In genomic region chr11:62882428-62882742, GRCh38 we compare ENCODE assay signal across 9 cellular contexts. TPM values are rescaled to one million over a fixed set of nuclear protein-coding genes. Genes with fewer than 3 reads are reported as not detected.
DNase-seq lines count a peak whose midpoint lies in the region; ATAC-seq and TF ChIP-seq lines count a peak whose summit lies in the region.
"Had no signal": no experiment of that assay in that cellular context is flagged by ENCODE, and none has a peak within 500 bp of the region (broad histone marks: within the 10 kb centered on the region; RNA-seq: fewer than 3 reads in every experiment).

No MANE protein-coding gene starts in this region.

- peaks cover 46 to 64% of the 10 kb centered on the region in 2 donors for H3K36me3 Mint-ChIP-seq in CD4-positive, alpha-beta memory T cell
- peaks cover 74% of the 10 kb centered on the region for H3K36me3 Mint-ChIP-seq in endodermal cell (ENCODE audit: low read depth)

- no peaks in the 10 kb centered on the region for H3K9me3 Mint-ChIP-seq in CD4-positive, alpha-beta memory T cell
- no peaks in the 10 kb centered on the region for H3K9me3 Mint-ChIP-seq in endodermal cell

- H3K9ac ChIP-seq in endodermal cell (ENCODE audit: extremely low read depth, low read length, poor library complexity, severe bottlenecking), result peak overlapping the region; percentile 99

- ATAC-seq in HG02885 (IDR thresholded peaks at IDR 0.05; ENCODE audit: poor library complexity, unreplicated experiment) (no peak), GM18498 (IDR thresholded peaks at IDR 0.05; ENCODE audit: unreplicated experiment) (no peak)

- H3K27ac ChIP-seq in CD4-positive, alpha-beta memory T cell (ENCODE audit: low read depth, low read length), result peak overlapping the region; percentile 93
- H3K27ac ChIP-seq in Peyer's patch, result peak overlapping the region; percentile 97 to 99 (median 97)
- peak overlapping the region; percentile 98 for H3K27ac ChIP-seq in endodermal cell (ENCODE audit: low read depth, low read length)
- H3K27ac ChIP-seq in neutrophil, result peak overlapping the region; percentile 89

- peak overlapping the region; percentile 93 to 100 (median 99) for H3K27ac Mint-ChIP-seq in CD4-positive, alpha-beta memory T cell
- peak overlapping the region; percentile 100 for H3K27ac Mint-ChIP-seq in endodermal cell

- H3K9me3 ChIP-seq in CD4-positive, alpha-beta memory T cell (ENCODE audit: control insufficient read depth in 1 of 2, low read length in 2 of 2), result no peaks in the 10 kb centered on the region
- H3K9me3 ChIP-seq in Peyer's patch (no peaks in the 10 kb centered on the region), endodermal cell (ENCODE audit: control insufficient read depth, low read length) (no peaks in the 10 kb centered on the region), neutrophil (no peaks in the 10 kb centered on the region)

- intact Hi-C loops in CD4-positive, alpha-beta memory T cell (cut with micrococcal nuclease), result loop anchor here (5.0 to 10.0 kb wide), 2 partner anchors 488 to 1090 kb away; partner anchors contain the start of genes FEN1 and TMEM258

- peak overlapping the region; percentile 93 to 100 (median 100) for H3K4me3 Mint-ChIP-seq in CD4-positive, alpha-beta memory T cell
- H3K4me3 Mint-ChIP-seq in endodermal cell, result peak overlapping the region; percentile 98

- H3K4me1 Mint-ChIP-seq in CD4-positive, alpha-beta memory T cell, result peaks cover 26 to 60% (median 42%) of the 10 kb centered on the region in 4 donors
- peaks cover 51% of the 10 kb centered on the region for H3K4me1 Mint-ChIP-seq in endodermal cell

- peaks cover 52% of the 10 kb centered on the region for H3K4me1 ChIP-seq in CD4-positive, alpha-beta memory T cell (ENCODE audit: insufficient read depth, low read length)
- H3K4me1 ChIP-seq in Peyer's patch, result peaks cover 0 to 57% (median 15%) of the 10 kb centered on the region in 4 donors
- H3K4me1 ChIP-seq in endodermal cell (ENCODE audit: control insufficient read depth, insufficient read depth, low read length), result peaks cover 11% of the 10 kb centered on the region
- peaks cover 24 to 28% of the 10 kb centered on the region in 2 experiments for H3K4me1 ChIP-seq in neutrophil (ENCODE audit: control insufficient read depth in 1 of 2, insufficient read depth in 1 of 2, low read depth in 1 of 2, low read length in 1 of 2)

- no peaks in the 10 kb centered on the region for H3K27me3 Mint-ChIP-seq in CD4-positive, alpha-beta memory T cell
- no peaks in the 10 kb centered on the region for H3K27me3 Mint-ChIP-seq in endodermal cell (ENCODE audit: insufficient read depth)

- POLR2A ChIA-PET in CD4-positive, alpha-beta memory T cell (lab: Charles Lee; ENCODE audit: partially characterized antibody), result interaction anchor here (1.7 to 7.2 kb wide), 15 partner anchors 18 to 339 kb away, joined by 5 to 138 read pairs (median 16); partner anchors contain the start of genes EEF1G, GANAB, HNRNPUL2 and LBHD1

- CTCF ChIA-PET in CD4-positive, alpha-beta memory T cell (lab: Charles Lee; ENCODE audit: partially characterized antibody), result interaction anchor here (0.6 to 4.0 kb wide), 3 partner anchors 23 to 318 kb away, joined by 4 to 19 read pairs (median 4); partner anchors contain the start of gene TMEM179B

- H3K27me3 ChIP-seq in CD4-positive, alpha-beta memory T cell (ENCODE audit: insufficient read depth, low read length), result no peaks in the 10 kb centered on the region
- H3K27me3 ChIP-seq in Peyer's patch (no peaks in the 10 kb centered on the region), endodermal cell (ENCODE audit: control insufficient read depth, insufficient read depth, low read length, poor library complexity, severe bottlenecking) (no peaks in the 10 kb centered on the region), neutrophil (no peaks in the 10 kb centered on the region)

- 74 to 80% methylated on average over 3 to 6 of the region's 6 CpGs for WGBS in endodermal cell (ENCODE audit: insufficient coverage in 1 of 2, insufficient read length in 1 of 2), 2 experiments

- TF ChIP-seq CTCF in Peyer's patch (IDR thresholded peaks at IDR 0.05) (no peak), endodermal cell (conservative IDR thresholded peaks at IDR 0.05) (no peak), neutrophil (IDR thresholded peaks at IDR 0.05) (no peak)

- no peak for TF ChIP-seq POLR2A in Peyer's patch (IDR thresholded peaks at IDR 0.05)

- H3K4me3 ChIP-seq in CD4-positive, alpha-beta memory T cell (ENCODE audit: low read length in 2 of 2), result peak overlapping the region; percentile 96 to 98
- H3K4me3 ChIP-seq in Peyer's patch (peak overlapping the region; percentile 80 to 97 (median 90)), endodermal cell (ENCODE audit: low read length) (peak overlapping the region; percentile 95), neutrophil (ENCODE audit: low read depth in 1 of 2, low read length in 1 of 2) (peak overlapping the region; percentile 76 to 90)

- no peak for DNase-seq in CD4-positive, alpha-beta memory T cell
- DNase-seq in Peyer's patch (no peak), endodermal cell (no peak), COLO829 (ENCODE audit: low spot score) (no peak), CD1c-positive myeloid dendritic cell (ENCODE audit: extremely low spot score) (no peak)

- H3K36me3 ChIP-seq in CD4-positive, alpha-beta memory T cell (ENCODE audit: insufficient read depth, low read length), result peaks cover 47% of the 10 kb centered on the region
- peaks cover 0 to 49% (median 0%) of the 10 kb centered on the region in 3 donors for H3K36me3 ChIP-seq in Peyer's patch
- H3K36me3 ChIP-seq in endodermal cell (ENCODE audit: control insufficient read depth, insufficient read depth, low read length), result peaks cover 72% of the 10 kb centered on the region
- H3K36me3 ChIP-seq in neutrophil, result peaks cover 41% of the 10 kb centered on the region

RNA-seq across cellular contexts. Expression of gene SLC3A2, which starts 1.7 kb away (rescaled TPM):
- 100 to 1,000 TPM; 205 to 215 TPM for total RNA-seq in CD4-positive, alpha-beta memory T cell
- polyA plus RNA-seq in CD4-positive, alpha-beta memory T cell, result 100 to 1,000 TPM; 157 to 226 TPM
- 100 to 1,000 TPM in 3 of 4 donors, 10 to 100 TPM in 1; 64.4 to 253 (median 207) TPM for total RNA-seq in Peyer's patch
- 100 to 1,000 TPM; 438 to 488 TPM for total RNA-seq in endodermal cell
- polyA plus RNA-seq in endodermal cell (2013, experiment 1 of 2), result 216 TPM
- 179 TPM for polyA plus RNA-seq in endodermal cell (2013, experiment 2 of 2)

RNA-seq across cellular contexts. Expression of gene CHRM1, which starts 38.8 kb away (rescaled TPM):
- total RNA-seq in CD4-positive, alpha-beta memory T cell, result not detected
- not detected for polyA plus RNA-seq in CD4-positive, alpha-beta memory T cell
- total RNA-seq in Peyer's patch (under 1 TPM in 2 of 4 donors, not detected in 2; 0.54 to 0.76 TPM), endodermal cell (not detected)
- polyA plus RNA-seq in endodermal cell (2013, experiment 1 of 2), result 0.07 TPM
- 0.21 TPM for polyA plus RNA-seq in endodermal cell (2013, experiment 2 of 2)
- total RNA-seq: NCI-H460 had no signal

RNA-seq across cellular contexts. Expression of gene WDR74, which starts 43.0 kb away (rescaled TPM):
- total RNA-seq in CD4-positive, alpha-beta memory T cell, result 10 to 100 TPM; 79.3 to 82.2 TPM
- polyA plus RNA-seq in CD4-positive, alpha-beta memory T cell, result 10 to 100 TPM; 33.9 to 50.8 TPM
- total RNA-seq in Peyer's patch, result 10 to 100 TPM; 17.7 to 78.4 (median 28.6) TPM
- total RNA-seq in endodermal cell, result 10 to 100 TPM; 44.6 to 48.1 TPM
- 130 TPM for polyA plus RNA-seq in endodermal cell (2013, experiment 1 of 2)
- polyA plus RNA-seq in endodermal cell (2013, experiment 2 of 2), result 195 TPM

RNA-seq across cellular contexts. Expression of gene TEX54, which starts 49.7 kb away (rescaled TPM):
- not detected for total RNA-seq in CD4-positive, alpha-beta memory T cell
- 1 to 10 TPM; 1.3 to 1.9 TPM for polyA plus RNA-seq in CD4-positive, alpha-beta memory T cell
- total RNA-seq in Peyer's patch (not detected), endodermal cell (not detected)
- polyA plus RNA-seq in endodermal cell (2013, experiment 1 of 2), result not detected
- not detected for polyA plus RNA-seq in endodermal cell (2013, experiment 2 of 2)
- total RNA-seq: NCI-H460 had no signal

RNA-seq across cellular contexts. Expression of gene STX5, which starts 50.5 kb away (rescaled TPM):
- total RNA-seq in CD4-positive, alpha-beta memory T cell, result 10 to 100 TPM; 66.0 to 67.9 TPM
- polyA plus RNA-seq in CD4-positive, alpha-beta memory T cell, result 10 to 100 TPM; 30.4 to 31.8 TPM
- total RNA-seq in Peyer's patch, result 10 to 100 TPM; 27.1 to 56.1 (median 38.4) TPM
- total RNA-seq in endodermal cell, result 10 to 100 TPM; 36.9 to 37.3 TPM
- 38.8 TPM for polyA plus RNA-seq in endodermal cell (2013, experiment 1 of 2)
- 35.1 TPM for polyA plus RNA-seq in endodermal cell (2013, experiment 2 of 2)
